In genomic region chr11:74948546-74948897, GRCh38 we compare ENCODE assay signal across 8 cellular contexts. TPM values are rescaled to one million over a fixed set of nuclear protein-coding genes. Genes with fewer than 3 reads are reported as not detected.
DNase-seq lines count a peak whose midpoint lies in the region; ATAC-seq and TF ChIP-seq lines count a peak whose summit lies in the region.

No MANE protein-coding gene starts in this region.

- peak overlapping the region; percentile 5 to 91 (median 86) for H3K27ac ChIP-seq in heart left ventricle

- H3K4me1 Mint-ChIP-seq in activated T-cell treated with anti-CD3 and anti-CD28 coated beads, Interleukin-2, amount 50 U/mL, for 72 hours (ENCODE audit: low read depth): peaks cover 79% of the 10 kb centered on the region
- peaks cover 70% of the 10 kb centered on the region for H3K4me1 Mint-ChIP-seq in activated B cell treated with CpG ODN at 0.5 μM for 24 hours

- peak; percentile 12 for ATAC-seq in activated T-cell treated with anti-CD3 and anti-CD28 coated beads, Interleukin-2, amount 50 U/mL, for 72 hours (replicated peaks in 1 of 2)
- ATAC-seq in HG03103 (IDR thresholded peaks at IDR 0.05; ENCODE audit: low read depth, unreplicated experiment): peak; percentile 8
- ATAC-seq in activated B cell treated with CpG ODN at 0.5 μM for 24 hours (ENCODE audit: low read depth): peak; percentile 3
- ATAC-seq in heart left ventricle: peak in 3 of 4 donors; percentile 3 to 31 (median 19)

- CTCF ChIA-PET in activated B cell treated with CpG ODN at 0.5 μM for 24 hours (lab: Charles Lee): no interaction called here

- H3K36me3 Mint-ChIP-seq in activated T-cell treated with anti-CD3 and anti-CD28 coated beads, Interleukin-2, amount 50 U/mL, for 72 hours (ENCODE audit: insufficient read depth in 2 of 2): peaks cover 13 to 20% of the 10 kb centered on the region in 2 donors
- H3K36me3 Mint-ChIP-seq in activated B cell treated with CpG ODN at 0.5 μM for 24 hours (ENCODE audit: low read depth): peaks cover 50% of the 10 kb centered on the region

- DNase-seq in activated T-cell treated with anti-CD3 and anti-CD28 coated beads, Interleukin-2, amount 50 U/mL, for 72 hours: no peak
- no peak for DNase-seq in activated T-cell treated with anti-CD3 and anti-CD28 coated beads, Interleukin-2, amount 50 U/mL, for 1 hour
- DNase-seq in activated B cell treated with CpG ODN at 0.5 μM for 24 hours (no peak), heart left ventricle (no peak), skeletal muscle cell (ENCODE audit: low read depth) (no peak), foreskin melanocyte (no peak), nucleus accumbens (lab: John Stamatoyannopoulos, UW) (no peak)

- H3K27ac Mint-ChIP-seq in activated T-cell treated with anti-CD3 and anti-CD28 coated beads, Interleukin-2, amount 50 U/mL, for 72 hours: peak overlapping the region; percentile 100
- H3K27ac Mint-ChIP-seq in activated B cell treated with CpG ODN at 0.5 μM for 24 hours: peak overlapping the region; percentile 97

- no peaks in the 10 kb centered on the region for H3K27me3 Mint-ChIP-seq in activated T-cell treated with anti-CD3 and anti-CD28 coated beads, Interleukin-2, amount 50 U/mL, for 72 hours (ENCODE audit: low read depth)
- no peaks in the 10 kb centered on the region for H3K27me3 Mint-ChIP-seq in activated B cell treated with CpG ODN at 0.5 μM for 24 hours

- intact Hi-C loops in activated B cell treated with CpG ODN at 0.5 μM for 24 hours (cut with micrococcal nuclease): loop anchor here (2.0 to 5.0 kb wide), 4 partner anchors 356 to 579 kb away; partner anchors contain the start of genes GDPD5, LIPT2, PGM2L1 and POLD3
- intact Hi-C loops in heart left ventricle (cut with DNase I): loop anchor here in 2 of 10 donors (5.0 kb wide), 2 partner anchors 39 to 74 kb away; partner anchors contain the start of gene NEU3 (in 1 of the 2)

- peaks cover 0 to 28% (median 5%) of the 10 kb centered on the region in 9 donors for H3K36me3 ChIP-seq in heart left ventricle

- POLR2A ChIA-PET in activated B cell treated with CpG ODN at 0.5 μM for 24 hours (lab: Charles Lee): interaction anchor here (0.9 to 1.6 kb wide), 4 partner anchors 11 to 455 kb away, joined by 3 to 20 read pairs (median 4); partner anchors contain the start of genes LIPT2 and NEU3

- TF ChIP-seq CTCF in activated B cell treated with CpG ODN at 0.5 μM for 24 hours (IDR thresholded peaks at IDR 0.05) (no peak), heart left ventricle (IDR thresholded peaks at IDR 0.05) (no peak)

- H3K4me1 ChIP-seq in heart left ventricle: peaks cover 0 to 50% (median 31%) of the 10 kb centered on the region in 12 donors

- no peak for TF ChIP-seq POLR2A in heart left ventricle (IDR thresholded peaks at IDR 0.05)

- no peaks in the 10 kb centered on the region for H3K9me3 ChIP-seq in heart left ventricle

- no peaks in the 10 kb centered on the region for H3K27me3 ChIP-seq in heart left ventricle

- H3K4me3 ChIP-seq in heart left ventricle (peak overlapping the region; percentile 72 to 96 (median 84)), skeletal muscle cell (ENCODE audit: low read depth, low read length) (peak overlapping the region; percentile 73)

- peaks cover 0 to 2% of the 10 kb centered on the region in 2 donors for H3K9me3 Mint-ChIP-seq in activated T-cell treated with anti-CD3 and anti-CD28 coated beads, Interleukin-2, amount 50 U/mL, for 72 hours
- H3K9me3 Mint-ChIP-seq in activated B cell treated with CpG ODN at 0.5 μM for 24 hours: no peaks in the 10 kb centered on the region

- peak overlapping the region; percentile 98 to 99 for H3K4me3 Mint-ChIP-seq in activated T-cell treated with anti-CD3 and anti-CD28 coated beads, Interleukin-2, amount 50 U/mL, for 72 hours
- H3K4me3 Mint-ChIP-seq in activated B cell treated with CpG ODN at 0.5 μM for 24 hours: peak overlapping the region; percentile 97

- WGBS in heart left ventricle, 4 donors: 1 to 3% (median 2%) methylated on average over 9 of the region's 9 CpGs

RNA-seq across cellular contexts. Expression of gene XRRA1, which starts 0.4 kb away (rescaled TPM):
- 10 to 100 TPM; 15.4 to 22.6 TPM for total RNA-seq in activated T-cell treated with anti-CD3 and anti-CD28 coated beads, Interleukin-2, amount 50 U/mL, for 72 hours
- 40.0 and 50.5 TPM in 2 replicates for total RNA-seq in activated B cell treated with CpG ODN at 0.5 μM for 24 hours
- total RNA-seq in heart left ventricle: 10 to 100 TPM in 8 of 9 donors, 1 to 10 TPM in 1; 5.3 to 26.6 (median 13.4) TPM
- 1 to 10 TPM; 3.9 to 9.0 TPM for polyA plus RNA-seq in heart left ventricle

RNA-seq across cellular contexts. Expression of gene SPCS2, which starts 0.5 kb away (rescaled TPM):
- 100 to 1,000 TPM; 154 to 160 TPM for total RNA-seq in activated T-cell treated with anti-CD3 and anti-CD28 coated beads, Interleukin-2, amount 50 U/mL, for 72 hours
- total RNA-seq in activated B cell treated with CpG ODN at 0.5 μM for 24 hours: 129 and 138 TPM in 2 replicates
- 100 to 1,000 TPM in 6 of 9 donors, 10 to 100 TPM in 3; 21.8 to 136 (median 109) TPM for total RNA-seq in heart left ventricle
- polyA plus RNA-seq in heart left ventricle: 100 to 1,000 TPM; 117 to 123 TPM

RNA-seq across cellular contexts. Expression of gene NEU3, which starts 40.2 kb away (rescaled TPM):
- total RNA-seq in activated T-cell treated with anti-CD3 and anti-CD28 coated beads, Interleukin-2, amount 50 U/mL, for 72 hours: 10 to 100 TPM; 15.7 to 16.9 TPM
- total RNA-seq in activated B cell treated with CpG ODN at 0.5 μM for 24 hours (13.2 and 16.5 TPM in 2 replicates), heart left ventricle (10 to 100 TPM in 3 of 9 donors, 1 to 10 TPM in 6; 5.1 to 16.6 (median 7.7) TPM)
- 10 to 100 TPM in 1 of 2 donors, 1 to 10 TPM in 1; 6.0 to 14.1 TPM for polyA plus RNA-seq in heart left ventricle
